Comparison of ENCODE assay signal across 12 cellular contexts in genomic region chr1:221487781-221488520, GRCh38.
DNase-seq lines count a peak whose midpoint lies in the region; ATAC-seq and TF ChIP-seq lines count a peak whose summit lies in the region.
"Had no signal": no experiment of that assay in that cellular context is flagged by ENCODE, and none has a peak within 500 bp of the region (broad histone marks: within the 10 kb centered on the region; RNA-seq: fewer than 3 reads in every experiment).

No MANE protein-coding gene starts in this region.

- H2BK15ac ChIP-seq in IMR-90 (ENCODE audit: low read depth, low read length): no peak overlapping the region

- peak overlapping the region; percentile 60; the same call in 1 of the 2 replicates for H3K4me2 ChIP-seq in IMR-90 (ENCODE audit: low read depth, low read length)
- no peak overlapping the region for H3K4me2 ChIP-seq in mammary epithelial cell (ENCODE audit: insufficient read depth, low read depth, low read length)

- H2AK9ac ChIP-seq in IMR-90 (replicated peaks; ENCODE audit: low read depth, low read length, poor library complexity): no peak overlapping the region

- H2BK5ac ChIP-seq in IMR-90 (ENCODE audit: low read depth, low read length, poor library complexity, severe bottlenecking): no peak overlapping the region

- dilution Hi-C loops in IMR-90 (cut with HindIII; ENCODE audit: low sequenced_read_pairs, unreplicated experiment): no loop called here
- dilution Hi-C loops in mammary epithelial cell (cut with HindIII; ENCODE audit: low sequenced_read_pairs): no loop called here

- no peaks in the 10 kb centered on the region for H3K27me3 ChIP-seq in IMR-90 (ENCODE audit: control insufficient read depth, insufficient read depth, low read length)
- no peaks in the 10 kb centered on the region for H3K27me3 ChIP-seq in mammary epithelial cell (ENCODE audit: insufficient read depth, low read length)
- no peaks in the 10 kb centered on the region for H3K27me3 ChIP-seq in left lung
- H3K27me3 ChIP-seq: upper lobe of left lung had no signal

- no peak overlapping the region for H3K4ac ChIP-seq in IMR-90 (ENCODE audit: low read depth, low read length)

- H3K9ac ChIP-seq in IMR-90 (ENCODE audit: low read depth, low read length) (no peak overlapping the region), mammary epithelial cell (ENCODE audit: insufficient read depth, low read length) (no peak overlapping the region)

- H3K14ac ChIP-seq in IMR-90 (replicated peaks; ENCODE audit: low read depth, low read length): no peak overlapping the region

- no peak overlapping the region for H3K56ac ChIP-seq in IMR-90 (ENCODE audit: extremely low read depth, insufficient read depth, low read length)

- H3K36me3 ChIP-seq in IMR-90 (ENCODE audit: control insufficient read depth, insufficient read depth, low read length) (no peaks in the 10 kb centered on the region), mammary epithelial cell (ENCODE audit: insufficient read depth, low read length) (no peaks in the 10 kb centered on the region), left lung (no peaks in the 10 kb centered on the region)
- H3K36me3 ChIP-seq: upper lobe of left lung had no signal

- H2AFZ ChIP-seq in IMR-90 (replicated peaks; ENCODE audit: low read length, poor library complexity) (no peak overlapping the region), mammary epithelial cell (ENCODE audit: low read depth, low read length) (no peak overlapping the region)

- peak; percentile 88 for DNase-seq in Caki2 (ENCODE audit: low read depth)
- DNase-seq in IMR-90: peak; percentile 89
- DNase-seq in mammary epithelial cell: peak; percentile 79
- no peak for DNase-seq in left lung
- DNase-seq in activated T-cell treated with anti-CD3 and anti-CD28 coated beads, Interleukin-2, amount 50 U/mL, for 4 hours: no peak
- no peak for DNase-seq in NCI-H1048 (lab: John Stamatoyannopoulos, UW)
- no peak for DNase-seq in Ammon's horn (ENCODE audit: low spot score)
- DNase-seq in activated CD4-positive, alpha-beta T cell treated with anti-CD3 and anti-CD28 coated beads for 1 hour: no peak
- DNase-seq: NCI-H2081, retina, upper lobe of left lung had no signal

- CTCF ChIA-PET in IMR-90 (lab: Yijun Ruan, JAX) (no interaction called here), mammary epithelial cell (lab: Charles Lee; ENCODE audit: low non-redundant PET) (no interaction called here)

- POLR2A ChIA-PET in IMR-90 (lab: Charles Lee; ENCODE audit: unreplicated experiment): no interaction called here

- peak overlapping the region; percentile 38; the same call in 1 of the 2 replicates for H2AK5ac ChIP-seq in IMR-90 (ENCODE audit: low read depth, low read length)

- no peak for TF ChIP-seq RAD21 in IMR-90 (IDR thresholded peaks at IDR 0.05; ENCODE audit: low read length)

- H3K4me3 Mint-ChIP-seq in activated T-cell treated with anti-CD3 and anti-CD28 coated beads, Interleukin-2, amount 50 U/mL, for 4 hours: no peak overlapping the region

- H3K9me1 ChIP-seq in IMR-90 (ENCODE audit: insufficient read depth, low read length): peaks cover 5% of the 10 kb centered on the region

- no peak overlapping the region for H4K5ac ChIP-seq in IMR-90 (ENCODE audit: low read depth, low read length)

- peak; percentile 88 for ATAC-seq in IMR-90 (ENCODE audit: low read depth)
- peak; percentile 50 for ATAC-seq in left lung
- ATAC-seq in activated T-cell treated with anti-CD3 and anti-CD28 coated beads, Interleukin-2, amount 50 U/mL, for 4 hours: no peak
- ATAC-seq: HepG2 had no signal

- H3K4me1 ChIP-seq in IMR-90 (ENCODE audit: control insufficient read depth, insufficient read depth, low read length) (no peaks in the 10 kb centered on the region; the same call in 1 of the 2 replicates), mammary epithelial cell (ENCODE audit: insufficient read depth, low read length) (peaks cover 8% of the 10 kb centered on the region), left lung (no peaks in the 10 kb centered on the region)
- H3K4me1 ChIP-seq: upper lobe of left lung had no signal

- H2BK120ac ChIP-seq in IMR-90 (ENCODE audit: low read depth, low read length): peak overlapping the region; percentile 59

- WGBS in IMR-90 (ENCODE audit: extremely low coverage in 2 of 2, insufficient read length in 1 of 2), 2 experiments: 41% methylated on average over 2 of the region's 8 CpGs; no CpG with 5 or more reads in 1 of the 2 experiments
- 52% methylated on average over 8 of the region's 8 CpGs for WGBS in mammary epithelial cell (ENCODE audit: low coverage, missing lambda C conversion rate)

- H3K27me3 Mint-ChIP-seq in activated T-cell treated with anti-CD3 and anti-CD28 coated beads, Interleukin-2, amount 50 U/mL, for 4 hours (ENCODE audit: low read depth): peaks cover 8% of the 10 kb centered on the region

- no peaks in the 10 kb centered on the region for H3K79me2 ChIP-seq in mammary epithelial cell (ENCODE audit: insufficient read depth, low read length)

- TF ChIP-seq POLR2A in IMR-90 (IDR thresholded peaks at IDR 0.05; ENCODE audit: low read depth, low read length): no peak

- H3K36me3 Mint-ChIP-seq in activated T-cell treated with anti-CD3 and anti-CD28 coated beads, Interleukin-2, amount 50 U/mL, for 4 hours (ENCODE audit: insufficient read depth): no peaks in the 10 kb centered on the region

- H4K91ac ChIP-seq in IMR-90 (ENCODE audit: insufficient read depth, low read depth, low read length): 0 out of 2 replicates have a peak overlapping the region, but pooled peaks have one; percentile 10

- H3K9me3 ChIP-seq in IMR-90 (ENCODE audit: control insufficient read depth, insufficient read depth, low read length) (no peaks in the 10 kb centered on the region), mammary epithelial cell (replicated peaks; ENCODE audit: insufficient read depth, low read length) (no peaks in the 10 kb centered on the region), left lung (no peaks in the 10 kb centered on the region)
- H3K9me3 ChIP-seq: upper lobe of left lung had no signal

- intact Hi-C loops in IMR-90 (cut with micrococcal nuclease): no loop called here
- intact Hi-C loops in mammary epithelial cell (cut with micrococcal nuclease): no loop called here
- intact Hi-C loops in left lung (cut with DNase I): no loop called here

- H3K4me3 ChIP-seq in IMR-90 (ENCODE audit: insufficient read depth, low read depth, low read length) (no peak overlapping the region), mammary epithelial cell (replicated peaks in 1 of 3; ENCODE audit: insufficient read depth in 1 of 3, low read depth in 2 of 3, low read length in 3 of 3) (no peak overlapping the region), left lung (no peak overlapping the region)
- H3K4me3 ChIP-seq: upper lobe of left lung had no signal

- in situ Hi-C loops in Caki2 (cut with HindIII; ENCODE audit: low pct_unique_long_range_greater_than_20kb, low sequenced_read_pairs): no loop called here
- in situ Hi-C loops in IMR-90 (cut with MboI; ENCODE audit: low sequenced_read_pairs): no loop called here
- in situ Hi-C loops in mammary epithelial cell (cut with MboI; ENCODE audit: low sequenced_read_pairs in 2 of 2): loop anchor here (25.0 kb wide), 2 partner anchors 249 to 674 kb away; partner anchors contain the start of gene DUSP10 (in 1 of the 2)

- no peaks in the 10 kb centered on the region for H3K4me1 Mint-ChIP-seq in activated T-cell treated with anti-CD3 and anti-CD28 coated beads, Interleukin-2, amount 50 U/mL, for 4 hours (ENCODE audit: low read depth)

- BruUV-seq in IMR-90 (replicated peaks; lab: Mats Ljungman, UMichigan) (no TSS peak), mammary epithelial cell (replicated peaks; lab: Mats Ljungman, UMichigan) (no TSS peak)

- H4K8ac ChIP-seq in IMR-90 (ENCODE audit: low read depth in 2 of 2, low read length in 2 of 2): peak overlapping the region in 1 of 2 experiments; percentile 14; a peak in 1 of 4 replicates

- H4K20me1 ChIP-seq in IMR-90 (ENCODE audit: insufficient read depth, low read length): no peaks in the 10 kb centered on the region
- H4K20me1 ChIP-seq in mammary epithelial cell (ENCODE audit: insufficient read depth, low read length): no peaks in the 10 kb centered on the region

- no peak overlapping the region for H3K27ac ChIP-seq in IMR-90 (ENCODE audit: insufficient read depth, low read length)
- peak overlapping the region; percentile 3 for H3K27ac ChIP-seq in mammary epithelial cell (ENCODE audit: insufficient read depth, low read depth, low read length)
- no peak overlapping the region for H3K27ac ChIP-seq in left lung
- H3K27ac ChIP-seq: upper lobe of left lung had no signal

- TF ChIP-seq CTCF in IMR-90 (conservative IDR thresholded peaks at IDR 0.05; ENCODE audit: low read depth, low read length) (no peak), mammary epithelial cell (conservative IDR thresholded peaks at IDR 0.05 in 1 of 2, IDR thresholded peaks at IDR 0.05 in 1 of 2; ENCODE audit: extremely low read depth in 1 of 2, insufficient read depth in 1 of 2, low read depth in 1 of 2, low read length in 2 of 2) (no peak), left lung (IDR thresholded peaks at IDR 0.05) (no peak)

- H3K9me3 Mint-ChIP-seq in activated T-cell treated with anti-CD3 and anti-CD28 coated beads, Interleukin-2, amount 50 U/mL, for 4 hours: no peaks in the 10 kb centered on the region

- 0 out of 4 replicates have a peak, but pooled peaks cover 0 to 3% of the 10 kb centered on the region in 2 experiments for H3K79me1 ChIP-seq in IMR-90 (ENCODE audit: low read depth in 1 of 2, low read length in 2 of 2)

- H2BK20ac ChIP-seq in IMR-90 (ENCODE audit: low read depth, low read length): peak overlapping the region; percentile 40; the same call in 1 of the 2 replicates

- no peak overlapping the region for H3K18ac ChIP-seq in IMR-90 (ENCODE audit: low read depth, low read length)

- no peak overlapping the region for H3K23ac ChIP-seq in IMR-90 (ENCODE audit: low read depth, low read length)

TF ChIP-seq in IMR-90, 13 proteins besides CTCF, POLR2A, EP300 and RAD21 (continues in another document):
- no peak for TF ChIP-seq MXI1 (IDR thresholded peaks at IDR 0.05; ENCODE audit: borderline replicate concordance, low read depth, low read length)
- no peak for TF ChIP-seq MAZ (IDR thresholded peaks at IDR 0.05; ENCODE audit: borderline replicate concordance, low read depth, low read length)
- peak; percentile 64 for TF ChIP-seq CEBPB (IDR thresholded peaks at IDR 0.05; ENCODE audit: low read depth, low read length)
- 0 out of 2 replicates have a peak, but pooled peaks have one; percentile 13 for TF ChIP-seq MAFK (IDR thresholded peaks at IDR 0.05; ENCODE audit: low read depth, low read length)
- no peak for TF ChIP-seq CHD1 (IDR thresholded peaks at IDR 0.05; ENCODE audit: low read depth, low read length)
- TF ChIP-seq FOS (IDR thresholded peaks at IDR 0.05; ENCODE audit: low read depth, low read length): peak; percentile 78
- no peak for TF ChIP-seq RCOR1 (IDR thresholded peaks at IDR 0.05; ENCODE audit: insufficient replicate concordance, low read length)
- TF ChIP-seq RFX5 (IDR thresholded peaks at IDR 0.05; ENCODE audit: low read depth, low read length): no peak

Comparison
In these comparisons a context has a peak if more than half of its experiments do, and no peak if none do; other contexts are left out.
1. DNase-seq: peak in Caki2 (single experiment), IMR-90 (single experiment) and mammary epithelial cell (single experiment); none in left lung (0 of 2), activated T-cell treated with anti-CD3 and anti-CD28 coated beads, Interleukin-2, amount 50 U/mL, for 4 hours (single experiment), NCI-H1048 (single experiment), Ammon's horn (single experiment) and activated CD4-positive, alpha-beta T cell treated with anti-CD3 and anti-CD28 coated beads for 1 hour (single experiment).
2. ATAC-seq: peak in IMR-90 (single experiment) and left lung (single experiment); none in activated T-cell treated with anti-CD3 and anti-CD28 coated beads, Interleukin-2, amount 50 U/mL, for 4 hours (0 of 2).
3. in situ Hi-C loops: an anchor here in mammary epithelial cell (25.0 kb wide); none called in Caki2 and IMR-90.